Comparison of ENCODE assay signal across 8 cellular contexts in genomic region chr6:142947702-142948480, GRCh38. TPM values are rescaled to one million over a fixed set of nuclear protein-coding genes. Genes with fewer than 3 reads are reported as not detected.
A peak's percentile ranks its signal among the peaks of the same experiment; 100 is the strongest.
DNase-seq lines count a peak whose midpoint lies in the region; ATAC-seq and TF ChIP-seq lines count a peak whose summit lies in the region.

No MANE protein-coding gene starts in this region.

- intact Hi-C loops in CD8-positive, alpha-beta T cell (cut with DNase I, micrococcal nuclease): loop anchor here (1.0 to 10.0 kb wide), 5 partner anchors 46 to 1117 kb away; partner anchors contain the start of genes LTV1 (in 2 of the 2), NMBR (in 1 of the 2) and VTA1 (in 1 of the 2)

- CTCF ChIA-PET in CD8-positive, alpha-beta T cell (lab: Charles Lee): no interaction called here
- CTCF ChIA-PET in WTC11 (lab: Charles Lee): no interaction called here

- H3K9me3 Mint-ChIP-seq in CD8-positive, alpha-beta T cell: no peaks in the 10 kb centered on the region
- H3K9me3 Mint-ChIP-seq in WTC11: no peaks in the 10 kb centered on the region

- H3K27ac Mint-ChIP-seq in CD8-positive, alpha-beta T cell: peak overlapping the region; percentile 94
- peak overlapping the region; percentile 93 for H3K27ac Mint-ChIP-seq in WTC11

- POLR2A ChIA-PET in CD8-positive, alpha-beta T cell (lab: Charles Lee): interaction anchor here (0.7 to 5.1 kb wide), 6 partner anchors 21 to 587 kb away, joined by 3 to 49 read pairs (median 5); no protein-coding TSS in a partner anchor
- POLR2A ChIA-PET in WTC11 (lab: Charles Lee): no interaction called here

- no peaks in the 10 kb centered on the region for H3K36me3 ChIP-seq in CD8-positive, alpha-beta T cell (ENCODE audit: insufficient read depth, low read length)
- H3K36me3 ChIP-seq in skeletal muscle tissue (ENCODE audit: control insufficient read depth in 3 of 3, insufficient read depth in 3 of 3, low read length in 3 of 3): no peaks in the 10 kb centered on the region

- no peak for ATAC-seq in CD8-positive, alpha-beta T cell
- peak; percentile 21 for ATAC-seq in GM19328 (IDR thresholded peaks at IDR 0.05; ENCODE audit: unreplicated experiment)
- peak; percentile 24 for ATAC-seq in HG03280 (IDR thresholded peaks at IDR 0.05; ENCODE audit: unreplicated experiment)
- no peak for ATAC-seq in WTC11
- ATAC-seq in foreskin keratinocyte: no peak

- TF ChIP-seq CTCF in CD8-positive, alpha-beta T cell (IDR thresholded peaks at IDR 0.05): no peak
- TF ChIP-seq CTCF in WTC11 (IDR thresholded peaks at IDR 0.05) (no peak), foreskin keratinocyte (conservative IDR thresholded peaks at IDR 0.05) (no peak)

- H3K4me3 Mint-ChIP-seq in CD8-positive, alpha-beta T cell: peak overlapping the region; percentile 86
- peak overlapping the region; percentile 83 for H3K4me3 Mint-ChIP-seq in WTC11

- H3K9ac ChIP-seq in skeletal muscle tissue (ENCODE audit: low read depth in 1 of 3, low read length in 3 of 3): peak overlapping the region; percentile 83 to 100 (median 99)

- no peaks in the 10 kb centered on the region for H3K27me3 ChIP-seq in CD8-positive, alpha-beta T cell (ENCODE audit: insufficient read depth, low read length)
- H3K27me3 ChIP-seq in foreskin keratinocyte: no peaks in the 10 kb centered on the region
- no peaks in the 10 kb centered on the region for H3K27me3 ChIP-seq in skeletal muscle tissue (ENCODE audit: control insufficient read depth in 3 of 3, insufficient read depth in 3 of 3, low read length in 3 of 3)

- H3K4me3 ChIP-seq in CD8-positive, alpha-beta T cell (ENCODE audit: low read depth, low read length): peak overlapping the region; percentile 73
- peak overlapping the region; percentile 88 to 98 (median 98) for H3K4me3 ChIP-seq in skeletal muscle tissue (ENCODE audit: low read length in 3 of 3)

- no peaks in the 10 kb centered on the region for H3K27me3 Mint-ChIP-seq in CD8-positive, alpha-beta T cell (ENCODE audit: low read depth)
- peaks cover 10% of the 10 kb centered on the region for H3K27me3 Mint-ChIP-seq in WTC11 (ENCODE audit: low read depth)

- no peaks in the 10 kb centered on the region for H3K9me3 ChIP-seq in CD8-positive, alpha-beta T cell (ENCODE audit: low read length)
- no peaks in the 10 kb centered on the region for H3K9me3 ChIP-seq in skeletal muscle tissue (ENCODE audit: control insufficient read depth in 3 of 3, low read length in 3 of 3)

- peak in 2 of 7 experiments; percentile 12 to 56 for DNase-seq in CD8-positive, alpha-beta T cell
- DNase-seq in WTC11 (ENCODE audit: low spot score) (no peak), foreskin keratinocyte (no peak), NCI-H187 (lab: John Stamatoyannopoulos, UW) (no peak), NCI-H2107 (lab: John Stamatoyannopoulos, UW) (no peak)

- H3K4me1 ChIP-seq in CD8-positive, alpha-beta T cell (ENCODE audit: insufficient read depth, low read length): peaks cover 11% of the 10 kb centered on the region
- H3K4me1 ChIP-seq in foreskin keratinocyte (peaks cover 6% of the 10 kb centered on the region), skeletal muscle tissue (ENCODE audit: control insufficient read depth in 3 of 3, insufficient read depth in 3 of 3, low read length in 3 of 3) (peaks cover 12 to 16% (median 15%) of the 10 kb centered on the region in 3 donors)

- H3K4me1 Mint-ChIP-seq in CD8-positive, alpha-beta T cell (ENCODE audit: low read depth): peaks cover 27% of the 10 kb centered on the region
- peaks cover 30% of the 10 kb centered on the region for H3K4me1 Mint-ChIP-seq in WTC11

- H3K36me3 Mint-ChIP-seq in CD8-positive, alpha-beta T cell: peaks cover 11% of the 10 kb centered on the region
- no peaks in the 10 kb centered on the region for H3K36me3 Mint-ChIP-seq in WTC11

- H3K27ac ChIP-seq in CD8-positive, alpha-beta T cell (ENCODE audit: low read depth, low read length): peak overlapping the region; percentile 97
- H3K27ac ChIP-seq in foreskin keratinocyte (peak overlapping the region; percentile 92), skeletal muscle tissue (ENCODE audit: low read depth, low read length) (peak overlapping the region; percentile 99)

TF ChIP-seq in WTC11, 78 proteins besides CTCF, POLR2A, EP300 and RAD21:
- TF ChIP-seq ZNF423 (CRISPR knock-in tag; IDR thresholded peaks at IDR 0.05): no peak
- no peak for TF ChIP-seq ZSCAN18 (CRISPR knock-in tag; IDR thresholded peaks at IDR 0.05)
- no peak for TF ChIP-seq ZNF219 (CRISPR knock-in tag; IDR thresholded peaks at IDR 0.05; ENCODE audit: borderline replicate concordance)
- TF ChIP-seq ESRRA (CRISPR knock-in tag; IDR thresholded peaks at IDR 0.05; ENCODE audit: borderline replicate concordance): no peak

RNA-seq across cellular contexts. Expression of gene HIVEP2, which starts 2.9 kb away (rescaled TPM):
- total RNA-seq in CD8-positive, alpha-beta T cell: 10 to 100 TPM; 30.8 to 31.0 TPM
- total RNA-seq in WTC11 (2021): 8.6 to 11.5 TPM (median 9.1 TPM) in 3 replicates
- 19.5 and 19.8 TPM in 2 replicates for total RNA-seq in foreskin keratinocyte
- polyA plus RNA-seq in foreskin keratinocyte: 2.1 and 2.5 TPM in 2 replicates
- 17.7 TPM for total RNA-seq in skeletal muscle tissue

Comparison
In these comparisons a context has a peak if more than half of its experiments do, and no peak if none do; other contexts are left out.
1. ATAC-seq: peak in GM19328 (single experiment) and HG03280 (single experiment); none in CD8-positive, alpha-beta T cell (single experiment), WTC11 (single experiment) and foreskin keratinocyte (single experiment).
2. Peak in every context shown above with its lines, with median percentiles within 50 percentile points of each other: H3K27ac ChIP-seq.